10 cellular contexts compared by ENCODE assay signal in the genomic region with DNA sequence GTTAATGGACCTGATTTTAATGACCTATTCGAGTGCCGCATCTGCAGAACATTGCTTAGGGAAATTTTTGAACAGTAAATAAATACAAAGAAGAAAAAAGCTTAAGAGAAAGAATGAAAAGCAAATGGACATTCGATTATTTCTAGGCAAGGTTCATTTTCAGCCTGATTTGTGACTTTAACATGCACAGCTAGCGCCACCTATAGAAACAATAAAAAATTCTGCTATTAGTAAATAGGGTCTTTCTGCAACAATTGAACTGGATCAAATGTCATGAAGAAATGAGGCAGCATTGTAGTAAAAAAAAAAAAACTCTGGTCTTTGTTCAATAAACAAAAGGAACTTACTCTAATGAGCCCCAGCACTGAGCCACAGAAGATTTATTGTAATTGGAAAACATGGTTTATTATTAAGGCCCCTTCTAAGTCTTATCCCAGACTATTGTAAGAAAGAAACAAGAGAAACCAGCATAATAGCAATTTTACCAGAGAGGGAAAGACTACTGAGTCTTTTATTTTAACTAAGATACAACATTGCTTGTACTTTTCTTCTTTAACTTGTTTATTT. TPM values are rescaled to one million over a fixed set of nuclear protein-coding genes. Genes with fewer than 3 reads are reported as not detected.
DNase-seq lines count a peak whose midpoint lies in the region; FAIRE-seq and TF ChIP-seq lines count a peak whose summit lies in the region.
"Had no signal": no experiment of that assay in that cellular context is flagged by ENCODE, and none has a peak within 500 bp of the region (broad histone marks: within the 10 kb centered on the region; RNA-seq: fewer than 3 reads in every experiment).

No MANE protein-coding gene starts in this region.

- intact Hi-C loops in Calu3 (cut with micrococcal nuclease; ENCODE audit: unreplicated experiment) = no loop called here

- H3K36me3 ChIP-seq in Peyer's patch = no peaks in the 10 kb centered on the region

- TF ChIP-seq CTCF in Peyer's patch (IDR thresholded peaks at IDR 0.05) (peak in 4 of 6 experiments; percentile 25 to 45 (median 38)), Calu3 (IDR thresholded peaks at IDR 0.05; ENCODE audit: unreplicated experiment) (no peak)

- H3K9me3 ChIP-seq in Peyer's patch = no peaks in the 10 kb centered on the region

- H3K27me3 Mint-ChIP-seq in Calu3 (ENCODE audit: unreplicated experiment) = peaks cover 29% of the 10 kb centered on the region

- DNase-seq in AG08395 (ENCODE audit: low spot score) = peak; percentile 12
- DNase-seq in GM18507 (ENCODE audit: extremely low spot score, insufficient read length, low read depth) = no peak
- DNase-seq in Peyer's patch = no peak
- peak; percentile 10 for DNase-seq in globus pallidus (ENCODE audit: low spot score)
- no peak for DNase-seq in hypothalamus (lab: John Stamatoyannopoulos, UW)
- DNase-seq in Calu3 = no peak
- DNase-seq in activated CD4-positive, CD25-positive, alpha-beta regulatory T cell treated with anti-CD3 and anti-CD28 coated beads, Interleukin-2, amount 50 U/mL, for 72 hours = no peak
- DNase-seq in activated gamma-delta T cell (lab: John Stamatoyannopoulos, UW) = no peak
- DNase-seq: aorta had no signal

- no peaks in the 10 kb centered on the region for H3K4me1 Mint-ChIP-seq in Calu3 (ENCODE audit: low read depth, unreplicated experiment)

- BruUV-seq in Calu3 (replicated peaks; lab: Mats Ljungman, UMichigan) = no TSS peak

- H3K4me1 ChIP-seq in Peyer's patch = no peaks in the 10 kb centered on the region

- H3K4me3 Mint-ChIP-seq in Calu3 (ENCODE audit: low read depth, unreplicated experiment) = no peak overlapping the region

- no peak overlapping the region for H3K4me3 ChIP-seq in Peyer's patch
- H3K4me3 ChIP-seq: skin epidermis had no signal

- H3K27ac ChIP-seq in Peyer's patch = no peak overlapping the region
- H3K27ac ChIP-seq: skin epidermis had no signal

- no peaks in the 10 kb centered on the region for H3K9me3 Mint-ChIP-seq in Calu3 (ENCODE audit: low read depth, unreplicated experiment)

- peak; percentile 41 for FAIRE-seq in GM18507 (lab: Jason Lieb, UNC)

- H3K27me3 ChIP-seq in Peyer's patch = no peaks in the 10 kb centered on the region

- no peaks in the 10 kb centered on the region for H3K36me3 Mint-ChIP-seq in Calu3 (ENCODE audit: insufficient read depth, unreplicated experiment)

- CTCF ChIA-PET in Calu3 (lab: Charles Lee) = no interaction called here

- no peak for TF ChIP-seq POLR2A in Peyer's patch (IDR thresholded peaks at IDR 0.05)

- H3K27ac Mint-ChIP-seq in Calu3 (ENCODE audit: unreplicated experiment) = no peak overlapping the region

RNA-seq across cellular contexts. Expression of a gene that starts 41.4 kb away (rescaled TPM):
- total RNA-seq in Peyer's patch (100 to 1,000 TPM; 111 to 270 (median 143) TPM), Calu3 (2022) (103 and 107 TPM in 2 replicates)

Comparison
In these comparisons a context has a peak if more than half of its experiments do, and no peak if none do; other contexts are left out.
1. DNase-seq: peak in AG08395 (single experiment) and globus pallidus (single experiment); none in GM18507 (single experiment), Peyer's patch (0 of 3), hypothalamus (0 of 51), Calu3 (single experiment), activated CD4-positive, CD25-positive, alpha-beta regulatory T cell treated with anti-CD3 and anti-CD28 coated beads, Interleukin-2, amount 50 U/mL, for 72 hours (single experiment) and activated gamma-delta T cell (single experiment).